Comparison of ENCODE assay signal across 9 cellular contexts in genomic region chr3:115325539-115325938, GRCh38.
DNase-seq lines count a peak whose midpoint lies in the region; ATAC-seq, FAIRE-seq and TF ChIP-seq lines count a peak whose summit lies in the region.
"Had no signal": no experiment of that assay in that cellular context is flagged by ENCODE, and none has a peak within 500 bp of the region (broad histone marks: within the 10 kb centered on the region; RNA-seq: fewer than 3 reads in every experiment).

No MANE protein-coding gene starts in this region.

- no peaks in the 10 kb centered on the region for H3K79me1 ChIP-seq in IMR-90 (ENCODE audit: low read depth in 1 of 2, low read length in 2 of 2)

- WGBS in IMR-90 (ENCODE audit: extremely low coverage in 2 of 2, insufficient read length in 1 of 2), 2 experiments: no CpG with 5 or more reads among the region's 2 CpGs
- WGBS in psoas muscle, 3 donors: 8 to 15% (median 8%) methylated on average over 2 of the region's 2 CpGs

- H2BK20ac ChIP-seq in IMR-90 (ENCODE audit: low read depth, low read length): no peak overlapping the region

- H3K36me3 Mint-ChIP-seq in astrocyte (ENCODE audit: low read depth, unreplicated experiment): no peaks in the 10 kb centered on the region
- H3K36me3 Mint-ChIP-seq in activated naive CD4-positive, alpha-beta T cell treated with anti-CD3 and anti-CD28 coated beads, Interleukin-2, amount 50 U/mL, for 72 hours: no peaks in the 10 kb centered on the region

- intact Hi-C loops in IMR-90 (cut with micrococcal nuclease): no loop called here
- intact Hi-C loops in psoas muscle (cut with DNase I): no loop called here

- TF ChIP-seq POLR2A in IMR-90 (IDR thresholded peaks at IDR 0.05; ENCODE audit: low read depth, low read length): no peak

- no peak overlapping the region for H3K4me3 Mint-ChIP-seq in astrocyte (ENCODE audit: unreplicated experiment)

- H3K4me2 ChIP-seq in IMR-90 (ENCODE audit: low read depth, low read length) (no peak overlapping the region), astrocyte (ENCODE audit: low read length) (no peak overlapping the region)

- TF ChIP-seq CTCF in IMR-90 (conservative IDR thresholded peaks at IDR 0.05; ENCODE audit: low read depth, low read length) (no peak), astrocyte (IDR thresholded peaks at IDR 0.05; ENCODE audit: insufficient read depth, low read depth, low read length) (no peak), psoas muscle (IDR thresholded peaks at IDR 0.05) (no peak)

- CTCF ChIA-PET in IMR-90 (lab: Yijun Ruan, JAX): interaction anchor here (0.6 kb wide), 1 partner anchor 180 kb away, joined by 7 read pairs; no protein-coding TSS in a partner anchor

- H3K36me3 ChIP-seq in IMR-90 (ENCODE audit: control insufficient read depth, insufficient read depth, low read length) (no peaks in the 10 kb centered on the region), astrocyte (ENCODE audit: insufficient read depth, low read length) (no peaks in the 10 kb centered on the region), psoas muscle (ENCODE audit: insufficient read depth in 1 of 2, low read depth in 1 of 2) (no peaks in the 10 kb centered on the region)
- H3K36me3 ChIP-seq: stomach had no signal

- H3K4ac ChIP-seq in IMR-90 (ENCODE audit: low read depth, low read length): no peak overlapping the region

- H2AFZ ChIP-seq in IMR-90 (replicated peaks; ENCODE audit: low read length, poor library complexity) (no peak overlapping the region), astrocyte (ENCODE audit: low read depth, low read length) (no peak overlapping the region)

- H4K8ac ChIP-seq in IMR-90 (ENCODE audit: low read depth in 2 of 2, low read length in 2 of 2): no peak overlapping the region

- no peaks in the 10 kb centered on the region for H3K9me3 Mint-ChIP-seq in astrocyte (ENCODE audit: unreplicated experiment)
- H3K9me3 Mint-ChIP-seq in activated naive CD4-positive, alpha-beta T cell treated with anti-CD3 and anti-CD28 coated beads, Interleukin-2, amount 50 U/mL, for 72 hours: peaks cover 8 to 10% of the 10 kb centered on the region in 2 donors

- H3K56ac ChIP-seq in IMR-90 (ENCODE audit: extremely low read depth, insufficient read depth, low read length): no peak overlapping the region

- no peak overlapping the region for H3K18ac ChIP-seq in IMR-90 (ENCODE audit: low read depth, low read length)

- peaks cover 13% of the 10 kb centered on the region for H3K4me1 Mint-ChIP-seq in astrocyte (ENCODE audit: low read depth, unreplicated experiment)

- no peak overlapping the region for H2BK120ac ChIP-seq in IMR-90 (ENCODE audit: low read depth, low read length)

- H3K4me3 ChIP-seq in IMR-90 (ENCODE audit: insufficient read depth, low read depth, low read length) (no peak overlapping the region), astrocyte (ENCODE audit: insufficient read depth, low read depth, low read length) (no peak overlapping the region), psoas muscle (no peak overlapping the region)
- H3K4me3 ChIP-seq: stomach had no signal

- no peak for TF ChIP-seq RAD21 in IMR-90 (IDR thresholded peaks at IDR 0.05; ENCODE audit: low read length)

- H4K91ac ChIP-seq in IMR-90 (ENCODE audit: insufficient read depth, low read depth, low read length): no peak overlapping the region

- dilution Hi-C loops in IMR-90 (cut with HindIII; ENCODE audit: low sequenced_read_pairs, unreplicated experiment): no loop called here

- ATAC-seq in IMR-90 (ENCODE audit: low read depth) (peak; percentile 48; the same call in 1 of the 2 replicates), left lobe of liver (peak; percentile 66), psoas muscle (no peak)
- no peak for ATAC-seq in activated naive CD4-positive, alpha-beta T cell treated with anti-CD3 and anti-CD28 coated beads, Interleukin-2, amount 50 U/mL, for 72 hours

- no peaks in the 10 kb centered on the region for H3K9me1 ChIP-seq in IMR-90 (ENCODE audit: insufficient read depth, low read length)

- H2AK5ac ChIP-seq in IMR-90 (ENCODE audit: low read depth, low read length): no peak overlapping the region

- no peak overlapping the region for H3K14ac ChIP-seq in IMR-90 (replicated peaks; ENCODE audit: low read depth, low read length)

- H2BK15ac ChIP-seq in IMR-90 (ENCODE audit: low read depth, low read length): no peak overlapping the region

- no peak overlapping the region for H3K27ac Mint-ChIP-seq in astrocyte (ENCODE audit: unreplicated experiment)
- H3K27ac Mint-ChIP-seq in activated naive CD4-positive, alpha-beta T cell treated with anti-CD3 and anti-CD28 coated beads, Interleukin-2, amount 50 U/mL, for 72 hours: no peak overlapping the region

- no peaks in the 10 kb centered on the region for H3K27me3 Mint-ChIP-seq in astrocyte (ENCODE audit: low read depth, unreplicated experiment)

- H3K27me3 ChIP-seq in IMR-90 (ENCODE audit: control insufficient read depth, insufficient read depth, low read length) (no peaks in the 10 kb centered on the region), astrocyte (ENCODE audit: insufficient read depth, low read length) (no peaks in the 10 kb centered on the region), psoas muscle (ENCODE audit: insufficient read depth in 3 of 3, low read length in 2 of 3) (no peaks in the 10 kb centered on the region)
- H3K27me3 ChIP-seq: stomach had no signal

- H3K9me3 ChIP-seq in IMR-90 (ENCODE audit: control insufficient read depth, insufficient read depth, low read length) (no peaks in the 10 kb centered on the region), astrocyte (ENCODE audit: insufficient read depth, low read depth, low read length) (no peaks in the 10 kb centered on the region), psoas muscle (no peaks in the 10 kb centered on the region)
- H3K9me3 ChIP-seq: stomach had no signal

- no peak overlapping the region for H2AK9ac ChIP-seq in IMR-90 (replicated peaks; ENCODE audit: low read depth, low read length, poor library complexity)

- H3K27ac ChIP-seq in IMR-90 (ENCODE audit: insufficient read depth, low read length) (no peak overlapping the region), astrocyte (ENCODE audit: low read depth, low read length) (no peak overlapping the region), psoas muscle (no peak overlapping the region)
- H3K27ac ChIP-seq: stomach had no signal

- no peaks in the 10 kb centered on the region for H4K20me1 ChIP-seq in IMR-90 (ENCODE audit: insufficient read depth, low read length)
- H4K20me1 ChIP-seq in astrocyte (ENCODE audit: insufficient read depth, low read length): no peaks in the 10 kb centered on the region

- no peaks in the 10 kb centered on the region for H3K79me2 ChIP-seq in astrocyte (ENCODE audit: insufficient read depth, low read length)

- DNase-seq in ELR (ENCODE audit: low read depth): peak; percentile 56
- peak; percentile 50 for DNase-seq in IMR-90
- DNase-seq in astrocyte (ENCODE audit: low read depth): peak; percentile 38
- no peak for DNase-seq in left lobe of liver (ENCODE audit: low spot score)
- no peak for DNase-seq in globus pallidus (ENCODE audit: low spot score)
- DNase-seq in activated naive CD4-positive, alpha-beta T cell treated with anti-CD3 and anti-CD28 coated beads, Interleukin-2, amount 50 U/mL, for 72 hours (ENCODE audit: low spot score in 2 of 2): no peak
- no peak for DNase-seq in DMS114 treated with DMSO at 0.1 percent for 48 hours (lab: John Stamatoyannopoulos, UW; ENCODE audit: unreplicated experiment)
- no peak for DNase-seq in psoas muscle
- DNase-seq: stomach had no signal

- in situ Hi-C loops in IMR-90 (cut with MboI; ENCODE audit: low sequenced_read_pairs): no loop called here

- POLR2A ChIA-PET in IMR-90 (lab: Charles Lee; ENCODE audit: unreplicated experiment): no interaction called here

- no peak overlapping the region for H3K23ac ChIP-seq in IMR-90 (ENCODE audit: low read depth, low read length)

- FAIRE-seq in astrocyte (lab: Jason Lieb, UNC): peak; percentile 71

- H2BK5ac ChIP-seq in IMR-90 (ENCODE audit: low read depth, low read length, poor library complexity, severe bottlenecking): no peak overlapping the region

- H4K5ac ChIP-seq in IMR-90 (ENCODE audit: low read depth, low read length): no peak overlapping the region

- H3K4me1 ChIP-seq in IMR-90 (ENCODE audit: control insufficient read depth, insufficient read depth, low read length) (peaks cover 2% of the 10 kb centered on the region), astrocyte (ENCODE audit: insufficient read depth, low read length) (peaks cover 19% of the 10 kb centered on the region), psoas muscle (no peaks in the 10 kb centered on the region)
- H3K4me1 ChIP-seq: stomach had no signal

- BruUV-seq in IMR-90 (replicated peaks; lab: Mats Ljungman, UMichigan): no TSS peak

- H3K9ac ChIP-seq in IMR-90 (ENCODE audit: low read depth, low read length): no peak overlapping the region
- no peak overlapping the region for H3K9ac ChIP-seq in astrocyte (ENCODE audit: low read length)

TF ChIP-seq in IMR-90, 13 proteins besides CTCF, POLR2A, EP300 and RAD21:
- TF ChIP-seq MAZ (IDR thresholded peaks at IDR 0.05; ENCODE audit: borderline replicate concordance, low read depth, low read length) (no peak), RFX5 (IDR thresholded peaks at IDR 0.05; ENCODE audit: low read depth, low read length) (no peak), CHD1 (IDR thresholded peaks at IDR 0.05; ENCODE audit: low read depth, low read length) (no peak), SMC3 (IDR thresholded peaks at IDR 0.05; ENCODE audit: low read depth, low read length) (no peak), MXI1 (IDR thresholded peaks at IDR 0.05; ENCODE audit: borderline replicate concordance, low read depth, low read length) (no peak), USF2 (IDR thresholded peaks at IDR 0.05; ENCODE audit: low read depth, low read length) (no peak), RCOR1 (IDR thresholded peaks at IDR 0.05; ENCODE audit: insufficient replicate concordance, low read length) (no peak), NFE2L2 (IDR thresholded peaks at IDR 0.05; ENCODE audit: low read depth, low read length) (no peak), MAFK (IDR thresholded peaks at IDR 0.05; ENCODE audit: low read depth, low read length) (no peak), CEBPB (IDR thresholded peaks at IDR 0.05; ENCODE audit: low read depth, low read length) (no peak), FOS (IDR thresholded peaks at IDR 0.05; ENCODE audit: low read depth, low read length) (no peak)

Comparison
In these comparisons a context has a peak if more than half of its experiments do, and no peak if none do; other contexts are left out.
1. DNase-seq: peak in ELR (single experiment), IMR-90 (single experiment) and astrocyte (single experiment); none in left lobe of liver (single experiment), globus pallidus (single experiment), activated naive CD4-positive, alpha-beta T cell treated with anti-CD3 and anti-CD28 coated beads, Interleukin-2, amount 50 U/mL, for 72 hours (0 of 2), DMS114 treated with DMSO at 0.1 percent for 48 hours (single experiment) and psoas muscle (0 of 2).
2. ATAC-seq: peak in IMR-90 (single experiment) and left lobe of liver (single experiment); none in activated naive CD4-positive, alpha-beta T cell treated with anti-CD3 and anti-CD28 coated beads, Interleukin-2, amount 50 U/mL, for 72 hours (0 of 2) and psoas muscle (0 of 4).